ENCODE assay signal across 8 cellular contexts in the genomic region with DNA sequence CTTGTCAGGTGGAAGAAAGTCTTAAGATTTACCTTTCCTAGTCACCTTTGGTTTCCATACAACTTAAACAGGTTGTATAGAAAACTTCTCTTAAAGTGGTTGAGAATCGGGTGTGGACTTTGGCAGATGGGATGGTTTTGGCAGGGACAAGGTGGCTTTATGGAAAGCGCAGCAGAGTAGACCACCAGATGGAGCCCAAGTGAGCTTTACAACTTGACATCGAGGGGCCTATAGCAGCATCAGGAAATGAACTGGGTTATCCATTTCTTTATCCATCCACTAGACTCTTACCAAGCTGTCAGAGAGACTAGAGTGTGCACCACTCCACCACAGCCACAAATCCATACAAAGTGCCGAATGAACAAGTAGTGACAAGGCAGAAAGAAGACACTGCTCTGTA.
DNase-seq lines count a peak whose midpoint lies in the region; ATAC-seq and TF ChIP-seq lines count a peak whose summit lies in the region.

No MANE protein-coding gene starts in this region.

- H3K27ac ChIP-seq in SU-DHL-6 (ENCODE audit: low read depth, low read length) (no peak overlapping the region), substantia nigra (ENCODE audit: low read depth, low read length, poor library complexity, severe bottlenecking) (no peak overlapping the region)

- H3K79me2 ChIP-seq in SU-DHL-6 (ENCODE audit: insufficient read depth, low read length), result no peaks in the 10 kb centered on the region

- CTCF ChIA-PET in BJ (lab: Yijun Ruan, JAX), result interaction anchor here (1.1 kb wide), 1 partner anchor 283 kb away, joined by 3 read pairs; no protein-coding TSS in a partner anchor

- POLR2A ChIA-PET in BJ (lab: Charles Lee), result no interaction called here

- no peak overlapping the region for H3K9ac ChIP-seq in SU-DHL-6 (ENCODE audit: low read length)

- H3F3A ChIP-seq in SU-DHL-6 (ENCODE audit: insufficient read depth), result no peaks in the 10 kb centered on the region

- TF ChIP-seq CTCF in BJ (IDR thresholded peaks at IDR 0.05; ENCODE audit: insufficient read depth, low read depth, low read length) (peak; percentile 20; the same call in 1 of the 2 replicates), SU-DHL-6 (IDR thresholded peaks at IDR 0.05; ENCODE audit: insufficient read depth, low read length, poor library complexity, severe bottlenecking) (peak; percentile 79), cardiac fibroblast (IDR thresholded peaks at IDR 0.05; ENCODE audit: low read depth, low read length) (peak; percentile 56)

- peak; percentile 70 for ATAC-seq in GM18867 (IDR thresholded peaks at IDR 0.05; ENCODE audit: unreplicated experiment)

- H3K4me2 ChIP-seq in SU-DHL-6 (ENCODE audit: low read depth, low read length, poor library complexity, severe bottlenecking), result peak overlapping the region; percentile 13

- H3K27me3 ChIP-seq in BJ (ENCODE audit: control insufficient read depth, insufficient read depth, low read length), result no peaks in the 10 kb centered on the region
- H3K27me3 ChIP-seq in SU-DHL-6 (ENCODE audit: low read length), result no peaks in the 10 kb centered on the region

- no peaks in the 10 kb centered on the region for H4K20me1 ChIP-seq in SU-DHL-6 (ENCODE audit: low read depth, low read length)

- no peaks in the 10 kb centered on the region for H3K9me3 ChIP-seq in SU-DHL-6 (ENCODE audit: insufficient read depth, low read length)

- no peak overlapping the region for H3K4me3 ChIP-seq in BJ (ENCODE audit: low read depth, low read length)
- no peak overlapping the region for H3K4me3 ChIP-seq in SU-DHL-6 (ENCODE audit: insufficient read depth, low read length, poor library complexity, severe bottlenecking)
- no peak overlapping the region for H3K4me3 ChIP-seq in cardiac fibroblast (replicated peaks in 1 of 2; ENCODE audit: low read depth in 2 of 2, low read length in 2 of 2)

- H2AFZ ChIP-seq in SU-DHL-6 (ENCODE audit: low read depth, low read length, severe bottlenecking), result peak overlapping the region; percentile 32

- H3K36me3 ChIP-seq in BJ (ENCODE audit: control insufficient read depth, insufficient read depth, low read length), result no peaks in the 10 kb centered on the region
- no peaks in the 10 kb centered on the region for H3K36me3 ChIP-seq in SU-DHL-6 (ENCODE audit: low read length)

- no peaks in the 10 kb centered on the region for H3K9me2 ChIP-seq in SU-DHL-6 (replicated peaks; ENCODE audit: insufficient read depth, low read length)

- DNase-seq in BJ (ENCODE audit: low read depth), result no peak
- peak; percentile 5 for DNase-seq in HuH-7 (ENCODE audit: low spot score)
- peak; percentile 55 to 56 for DNase-seq in cardiac fibroblast (ENCODE audit: low read depth in 2 of 2)
- DNase-seq in lung microvascular endothelial cell (ENCODE audit: low read depth in 2 of 2), result peak; percentile 42 to 75
- DNase-seq in substantia nigra (lab: John Stamatoyannopoulos, UW), result peak in 30 of 49 donors; percentile 0 to 57 (median 17)
- DNase-seq in NCI-H2196 treated with DMSO at 0.1 percent for 48 hours (lab: John Stamatoyannopoulos, UW; ENCODE audit: unreplicated experiment), result no peak

Comparison
In these comparisons a context has a peak if more than half of its experiments do, and no peak if none do; other contexts are left out.
1. DNase-seq: peak in HuH-7 (single experiment), cardiac fibroblast (2 of 2), lung microvascular endothelial cell (2 of 2) and substantia nigra (30 of 49); none in BJ (single experiment) and NCI-H2196 treated with DMSO at 0.1 percent for 48 hours (single experiment).
2. CTCF ChIP-seq: peak in every context shown above with its lines; median percentile 79 in SU-DHL-6; 56 in cardiac fibroblast; 20 in BJ.